In genomic region chr1:58819719-58820118, GRCh38 we compare ENCODE assay signal across 1 cellular context.
TF ChIP-seq lines count a peak whose summit lies in the region.

No MANE protein-coding gene starts in this region.

TF ChIP-seq in HepG2, 621 proteins besides CTCF, POLR2A, EP300 and RAD21 (continues in another document):
- TF ChIP-seq HINFP (CRISPR knock-in tag; IDR thresholded peaks at IDR 0.05; ENCODE audit: low read depth) (no peak), ZNF749 (CRISPR knock-in tag; IDR thresholded peaks at IDR 0.05; ENCODE audit: borderline replicate concordance) (no peak), ZNF280D (CRISPR knock-in tag; IDR thresholded peaks at IDR 0.05) (no peak), POGZ (CRISPR knock-in tag; IDR thresholded peaks at IDR 0.05) (no peak), ISL2 (CRISPR knock-in tag; IDR thresholded peaks at IDR 0.05) (no peak), ZNF720 (CRISPR knock-in tag; IDR thresholded peaks at IDR 0.05) (no peak), DNMT3B (CRISPR knock-in tag; conservative IDR thresholded peaks at IDR 0.05) (no peak), NR2F6 (IDR thresholded peaks at IDR 0.05) (no peak), NR2F6 (CRISPR knock-in tag; IDR thresholded peaks at IDR 0.05) (0 out of 2 replicates have a peak, but pooled peaks have one; percentile 11), ZNF879 (CRISPR knock-in tag; IDR thresholded peaks at IDR 0.05) (no peak), CSRNP2 (CRISPR knock-in tag; conservative IDR thresholded peaks at IDR 0.05; ENCODE audit: low read depth) (no peak), FOXA3 (CRISPR knock-in tag; IDR thresholded peaks at IDR 0.05) (peak; percentile 52; the same call in 1 of the 2 replicates), CCAR2 (optimal IDR thresholded peaks at IDR 0.05; ENCODE audit: low read depth, low read length) (no peak), THYN1 (CRISPR knock-in tag; IDR thresholded peaks at IDR 0.05; ENCODE audit: borderline replicate concordance, low read depth) (no peak), GLMP (CRISPR knock-in tag; IDR thresholded peaks at IDR 0.05; ENCODE audit: borderline replicate concordance) (no peak), MAFF (IDR thresholded peaks at IDR 0.05; ENCODE audit: low read depth, low read length) (no peak), ZNF18 (CRISPR knock-in tag; IDR thresholded peaks at IDR 0.05; ENCODE audit: insufficient replicate concordance) (no peak), TARDBP (CRISPR knock-in tag; IDR thresholded peaks at IDR 0.05) (no peak), PLRG1 (conservative IDR thresholded peaks at IDR 0.05) (no peak), FOXP1 (IDR thresholded peaks at IDR 0.05) (no peak), FOXP1 (CRISPR knock-in tag; IDR thresholded peaks at IDR 0.05) (peak; percentile 30; the same call in 1 of the 2 replicates), SNAPC2 (CRISPR knock-in tag; IDR thresholded peaks at IDR 0.05) (no peak), KMT2A (CRISPR knock-in tag; IDR thresholded peaks at IDR 0.05) (no peak), RARA (CRISPR knock-in tag; IDR thresholded peaks at IDR 0.05) (0 out of 2 replicates have a peak, but pooled peaks have one; percentile 17), AGO2 (optimal IDR thresholded peaks at IDR 0.05; ENCODE audit: low read depth, low read length) (no peak), KDM1A (CRISPR knock-in tag; IDR thresholded peaks at IDR 0.05) (0 out of 2 replicates have a peak, but pooled peaks have one; percentile 30), ZSCAN20 (CRISPR knock-in tag; IDR thresholded peaks at IDR 0.05; ENCODE audit: borderline replicate concordance) (no peak), ZBTB33 (CRISPR knock-in tag; IDR thresholded peaks at IDR 0.05) (no peak), TFDP1 (CRISPR knock-in tag; IDR thresholded peaks at IDR 0.05; ENCODE audit: borderline replicate concordance) (no peak), ELF3 (CRISPR knock-in tag; IDR thresholded peaks at IDR 0.05) (0 out of 2 replicates have a peak, but pooled peaks have one; percentile 15), NR1H2 (CRISPR knock-in tag; IDR thresholded peaks at IDR 0.05; ENCODE audit: borderline replicate concordance, low read depth) (no peak), PAXIP1 (CRISPR knock-in tag; conservative IDR thresholded peaks at IDR 0.05) (peak; percentile 30), ARID5B (CRISPR knock-in tag; IDR thresholded peaks at IDR 0.05) (0 out of 2 replicates have a peak, but pooled peaks have one; percentile 13), FOXA1 (IDR thresholded peaks at IDR 0.05) (no peak), FOXA1 (CRISPR knock-in tag; IDR thresholded peaks at IDR 0.05) (peak; percentile 41; the same call in 1 of the 2 replicates), NCOR1 (IDR thresholded peaks at IDR 0.05; ENCODE audit: borderline replicate concordance, low read length) (no peak), POGK (CRISPR knock-in tag; conservative IDR thresholded peaks at IDR 0.05) (no peak), ZNF550 (CRISPR knock-in tag; IDR thresholded peaks at IDR 0.05; ENCODE audit: borderline replicate concordance) (no peak), GLI4 (CRISPR knock-in tag; IDR thresholded peaks at IDR 0.05; ENCODE audit: borderline replicate concordance) (no peak), TCF12 (IDR thresholded peaks at IDR 0.05) (no peak), TCF12 (CRISPR knock-in tag; IDR thresholded peaks at IDR 0.05) (no peak)
